Comparison of ENCODE assay signal across 7 cellular contexts in the genomic region with DNA sequence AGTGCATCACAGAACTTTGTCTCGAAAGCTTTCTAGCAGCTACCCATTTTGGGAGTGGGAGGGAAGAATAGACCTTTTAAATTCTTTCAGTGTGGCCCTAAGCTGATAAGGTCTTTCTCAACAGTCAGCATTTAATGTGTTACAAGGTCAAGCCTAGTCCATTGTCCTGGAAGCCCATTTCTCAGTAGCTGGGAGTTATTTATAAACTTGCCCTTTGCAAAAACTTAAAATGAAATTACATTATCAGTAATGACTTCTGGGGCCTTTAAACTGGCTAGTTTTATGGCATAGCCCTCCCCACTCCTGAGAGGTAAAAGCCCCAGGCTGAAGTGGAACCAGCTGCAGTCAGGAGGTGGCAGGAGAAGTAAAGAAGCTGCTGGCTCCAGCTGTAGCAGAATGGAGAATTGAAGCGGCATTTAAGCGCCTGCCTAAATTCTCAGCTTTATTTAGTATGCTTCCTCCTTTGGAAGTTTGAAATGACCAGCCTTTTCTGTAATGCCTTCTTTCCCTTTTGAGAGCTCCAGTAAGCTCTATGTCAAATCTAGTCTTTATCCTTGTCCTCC. TPM values are rescaled to one million over a fixed set of nuclear protein-coding genes. Genes with fewer than 3 reads are reported as not detected.
A peak's percentile ranks its signal among the peaks of the same experiment; 100 is the strongest.
DNase-seq lines count a peak whose midpoint lies in the region; ATAC-seq and TF ChIP-seq lines count a peak whose summit lies in the region.
"Had no signal": no experiment of that assay in that cellular context is flagged by ENCODE, and none has a peak within 500 bp of the region (broad histone marks: within the 10 kb centered on the region; RNA-seq: fewer than 3 reads in every experiment).

No MANE protein-coding gene starts in this region.

- no peak for TF ChIP-seq POLR2A in sigmoid colon (IDR thresholded peaks at IDR 0.05)

- H3K27me3 ChIP-seq in dorsolateral prefrontal cortex (no peaks in the 10 kb centered on the region), sigmoid colon (no peaks in the 10 kb centered on the region)

- H3K4me1 ChIP-seq in sigmoid colon = peaks cover 0 to 81% (median 52%) of the 10 kb centered on the region in 4 donors

- TF ChIP-seq EP300 in sigmoid colon (IDR thresholded peaks at IDR 0.05) = no peak

- H3K4me3 ChIP-seq in dorsolateral prefrontal cortex (no peak overlapping the region), sigmoid colon (no peak overlapping the region)

- peaks cover 4 to 19% (median 8%) of the 10 kb centered on the region in 4 donors for H3K36me3 ChIP-seq in sigmoid colon

- no peaks in the 10 kb centered on the region for H3K9me3 ChIP-seq in sigmoid colon

- intact Hi-C loops in dorsolateral prefrontal cortex (cut with DNase I) = loop anchor here in 1 of 2 donors (2.0 kb wide), 1 partner anchor 31 kb away; no protein-coding TSS in a partner anchor
- intact Hi-C loops in sigmoid colon (cut with DNase I) = loop anchor here (1.0 kb wide), 1 partner anchor 22 kb away; no protein-coding TSS in a partner anchor

- H3K27ac ChIP-seq in dorsolateral prefrontal cortex (peak overlapping the region in 49 of 59 donors; percentile 2 to 76 (median 55)), sigmoid colon (peak overlapping the region; percentile 51 to 84 (median 68))

- WGBS in sigmoid colon, 2 donors = 74 to 79% methylated on average over 3 of the region's 3 CpGs

- ATAC-seq in GM18498 (IDR thresholded peaks at IDR 0.05; ENCODE audit: unreplicated experiment) = no peak
- ATAC-seq in HG02623 (IDR thresholded peaks at IDR 0.05; ENCODE audit: unreplicated experiment) = no peak

- TF ChIP-seq CTCF in dorsolateral prefrontal cortex (IDR thresholded peaks at IDR 0.05 in 54 of 56, conservative IDR thresholded peaks at IDR 0.05 in 2 of 56; ENCODE audit: low read depth in 1 of 56, partially characterized antibody in 56 of 56) = peak in 38 of 56 donors; percentile 7 to 63 (median 31)
- peak in 2 of 4 experiments; percentile 11 to 26 for TF ChIP-seq CTCF in sigmoid colon (IDR thresholded peaks at IDR 0.05)

- DNase-seq in NCI-H2107 treated with DMSO at 0.1 percent for 48 hours (lab: John Stamatoyannopoulos, UW; ENCODE audit: unreplicated experiment) = peak; percentile 83
- peak in 2 of 10 donors; percentile 27 to 40 for DNase-seq in dorsolateral prefrontal cortex
- no peak for DNase-seq in sigmoid colon
- DNase-seq in iPS-NIHi11 (ENCODE audit: low spot score) = no peak
- DNase-seq: hippocampal formation had no signal

RNA-seq across cellular contexts. Expression of a gene that starts 12.4 kb away (rescaled TPM):
- total RNA-seq in dorsolateral prefrontal cortex = 100 to 1,000 TPM in 3 of 120 experiments, 10 to 100 TPM in 117; 56.8 to 104 (median 78.9) TPM
- 10 to 100 TPM; 39.6 to 74.2 (median 61.2) TPM for total RNA-seq in sigmoid colon
- polyA plus RNA-seq in sigmoid colon = 100 to 1,000 TPM; 114 to 155 (median 147) TPM

RNA-seq across cellular contexts. Expression of a gene that starts 26.9 kb away (rescaled TPM):
- 1 to 10 TPM in 52 of 120 experiments, under 1 TPM in 51, not detected in 17; 0.22 to 7.8 (median 1.0) TPM for total RNA-seq in dorsolateral prefrontal cortex
- under 1 TPM in 1 of 4 donors, not detected in 3; 0.54 TPM for total RNA-seq in sigmoid colon
- polyA plus RNA-seq in sigmoid colon = under 1 TPM; 0.60 to 0.92 (median 0.69) TPM

RNA-seq across cellular contexts. Expression of a gene that starts 36.5 kb away (rescaled TPM):
- total RNA-seq in dorsolateral prefrontal cortex = 1 to 10 TPM in 27 of 120 experiments, under 1 TPM in 67, not detected in 26; 0.27 to 3.7 (median 0.67) TPM
- under 1 TPM in 1 of 4 donors, not detected in 3; 0.54 TPM for total RNA-seq in sigmoid colon
- polyA plus RNA-seq in sigmoid colon = under 1 TPM in 1 of 3 donors, not detected in 2; 0.45 TPM

RNA-seq across cellular contexts. Expression of a gene that starts 47.2 kb away (rescaled TPM):
- total RNA-seq in dorsolateral prefrontal cortex (100 to 1,000 TPM in 10 of 120 experiments, 10 to 100 TPM in 110; 41.0 to 204 (median 73.8) TPM), sigmoid colon (10 to 100 TPM in 2 of 4 donors, 1 to 10 TPM in 2; 5.6 to 18.6 (median 10.6) TPM)
- 10 to 100 TPM in 1 of 3 donors, 1 to 10 TPM in 2; 4.4 to 19.2 (median 7.0) TPM for polyA plus RNA-seq in sigmoid colon

RNA-seq across cellular contexts. Expression of a gene that starts 56.8 kb away (rescaled TPM):
- total RNA-seq in dorsolateral prefrontal cortex = 100 to 1,000 TPM; 289 to 594 (median 437) TPM
- 100 to 1,000 TPM; 318 to 657 (median 410) TPM for total RNA-seq in sigmoid colon
- 1,000 to 10,000 TPM in 2 of 3 donors, 100 to 1,000 TPM in 1; 594 to 1,311 (median 1,117) TPM for polyA plus RNA-seq in sigmoid colon
